15 cellular contexts compared by ENCODE assay signal in the genomic region with DNA sequence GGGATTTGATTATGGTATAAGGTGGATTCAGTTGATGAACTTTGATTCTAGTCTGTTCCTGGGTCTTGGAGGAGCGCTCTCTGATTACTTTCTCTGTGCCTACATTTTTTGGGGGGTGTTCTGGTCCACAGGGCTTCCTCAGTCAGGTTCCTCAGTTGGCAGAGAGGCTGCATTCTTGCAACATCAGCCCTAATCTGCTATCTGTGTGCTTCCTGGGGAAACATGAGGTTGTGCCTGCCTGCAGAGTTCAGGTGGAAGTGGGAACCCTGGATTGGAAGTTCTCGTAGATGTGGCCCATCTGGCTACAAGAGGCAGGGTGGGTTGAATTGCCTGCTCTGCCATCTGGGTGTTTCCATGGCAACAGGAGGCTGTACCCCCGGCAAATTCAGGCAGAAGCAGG. TPM values are rescaled to one million over a fixed set of nuclear protein-coding genes. Genes with fewer than 3 reads are reported as not detected.
DNase-seq lines count a peak whose midpoint lies in the region; ATAC-seq, FAIRE-seq and TF ChIP-seq lines count a peak whose summit lies in the region.
"Had no signal": no experiment of that assay in that cellular context is flagged by ENCODE, and none has a peak within 500 bp of the region (broad histone marks: within the 10 kb centered on the region; RNA-seq: fewer than 3 reads in every experiment).

No MANE protein-coding gene starts in this region.

- H3K4me3 Mint-ChIP-seq in CD14-positive monocyte, result peak overlapping the region in 1 of 2 donors; percentile 24
- no peak overlapping the region for H3K4me3 Mint-ChIP-seq in H9
- no peak overlapping the region for H3K4me3 Mint-ChIP-seq in progenitor cell of endocrine pancreas (ENCODE audit: low read depth)

- DNase-seq in CD14-positive monocyte (ENCODE audit: low spot score) (no peak), H9 (no peak), K562 (ENCODE audit: extremely low read depth in 1 of 4, low spot score in 3 of 4) (no peak), mesendoderm (peak; percentile 12), progenitor cell of endocrine pancreas (ENCODE audit: low spot score, unreplicated experiment) (no peak), NCI-H1694 treated with DMSO at 0.1 percent for 48 hours (lab: John Stamatoyannopoulos, UW) (no peak), NCI-H82 treated with DMSO at 0.1 percent for 48 hours (lab: John Stamatoyannopoulos, UW; ENCODE audit: unreplicated experiment) (no peak)
- DNase-seq: HCEC 1CT, KBM-7, NCI-H1092 treated with DMSO at 0.1 percent for 48 hours, NCI-H1694, NCI-H446 treated with DMSO at 0.1 percent for 48 hours, SHP77 treated with DMSO at 0.1 percent for 48 hours, SW 1271 had no signal

- CTCF ChIA-PET in K562 (lab: Yijun Ruan, JAX; ENCODE audit: low intra/inter-chr PET ratio), result no interaction called here

- peak overlapping the region in 5 of 7 donors; percentile 5 to 72 (median 10) for H3K27ac Mint-ChIP-seq in CD14-positive monocyte
- H3K27ac Mint-ChIP-seq in H9, result peak overlapping the region in 1 of 3 experiments; percentile 69; a peak in 2 of 7 replicates
- no peak overlapping the region for H3K27ac Mint-ChIP-seq in progenitor cell of endocrine pancreas

- H4K8ac ChIP-seq in H9 (replicated peaks; ENCODE audit: insufficient read length, low read depth, low read length), result no peak overlapping the region
- no peak overlapping the region for H4K8ac ChIP-seq in mesendoderm (ENCODE audit: low read depth, low read length)

- H2AK5ac ChIP-seq in H9 (ENCODE audit: insufficient read length, low read length), result no peak overlapping the region
- H2AK5ac ChIP-seq in mesendoderm (ENCODE audit: low read length), result no peak overlapping the region

- H2BK120ac ChIP-seq in H9 (ENCODE audit: low read depth, low read length, poor library complexity, severe bottlenecking), result no peak overlapping the region
- H2BK120ac ChIP-seq in mesendoderm (ENCODE audit: low read depth, low read length), result no peak overlapping the region

- no peak for FAIRE-seq in K562 (lab: Jason Lieb, UNC)

- H3K36me3 Mint-ChIP-seq in CD14-positive monocyte, result peaks cover 29 to 54% of the 10 kb centered on the region in 2 donors
- peaks cover 15 to 25% (median 21%) of the 10 kb centered on the region in 3 experiments for H3K36me3 Mint-ChIP-seq in H9 (ENCODE audit: insufficient read depth in 1 of 3, low read depth in 3 of 3)
- peaks cover 23% of the 10 kb centered on the region for H3K36me3 Mint-ChIP-seq in progenitor cell of endocrine pancreas (ENCODE audit: insufficient read depth)

- TF ChIP-seq RAD21 in K562 (CRISPR knock-in tag; conservative IDR thresholded peaks at IDR 0.05 in 1 of 2, IDR thresholded peaks at IDR 0.05 in 1 of 2), result no peak

- peaks cover 6 to 12% (median 9%) of the 10 kb centered on the region in 7 donors for H3K9me3 Mint-ChIP-seq in CD14-positive monocyte
- H3K9me3 Mint-ChIP-seq in H9, result peaks cover 4 to 14% of the 10 kb centered on the region in 2 experiments; a peak in 4 of 5 replicates
- peaks cover 21% of the 10 kb centered on the region for H3K9me3 Mint-ChIP-seq in progenitor cell of endocrine pancreas (ENCODE audit: low read depth)

- H2BK5ac ChIP-seq in H9 (ENCODE audit: insufficient read length, low read length), result no peak overlapping the region
- H2BK5ac ChIP-seq in mesendoderm (ENCODE audit: low read length), result no peak overlapping the region

- BruUV-seq in K562 (replicated peaks; lab: Mats Ljungman, UMichigan), result no TSS peak

- H3K18ac ChIP-seq in H9 (ENCODE audit: insufficient read length, low read depth, low read length), result peak overlapping the region; percentile 27
- H3K18ac ChIP-seq in mesendoderm (ENCODE audit: low read length), result no peak overlapping the region

- no peak for TF ChIP-seq POLR2A in K562 (conservative IDR thresholded peaks at IDR 0.05)

- no peaks in the 10 kb centered on the region for H3K27me3 ChIP-seq in H9 (ENCODE audit: insufficient read depth, low read length)
- no peaks in the 10 kb centered on the region for H3K27me3 ChIP-seq in K562 (ENCODE audit: control insufficient read depth in 2 of 2, insufficient read depth in 2 of 2, low read length in 2 of 2)
- H3K27me3 ChIP-seq in mesendoderm (ENCODE audit: insufficient read depth, low read length, poor library complexity), result no peaks in the 10 kb centered on the region

- in situ Hi-C loops in K562 (cut with MboI), result no loop called here

- H3K4me1 Mint-ChIP-seq in CD14-positive monocyte, result peaks cover 33% of the 10 kb centered on the region
- H3K4me1 Mint-ChIP-seq in H9, result peaks cover 14 to 25% of the 10 kb centered on the region in 2 experiments
- H3K4me1 Mint-ChIP-seq in progenitor cell of endocrine pancreas (ENCODE audit: low read depth), result no peaks in the 10 kb centered on the region

- WGBS in H9 (ENCODE audit: extremely low coverage, insufficient read length, low lambda C conversion rate), result no CpG with 5 or more reads among the region's 3 CpGs
- 73% methylated on average over 3 of the region's 3 CpGs for WGBS in K562 (ENCODE audit: insufficient coverage, low coverage, missing lambda C conversion rate)
- WGBS in mesendoderm (ENCODE audit: extremely low coverage, insufficient coverage, low lambda C conversion rate), result no CpG with 5 or more reads among the region's 3 CpGs

- H3K4me2 ChIP-seq in H9 (ENCODE audit: insufficient read depth, insufficient read length, low read length), result no peak overlapping the region
- H3K4me2 ChIP-seq in K562 (ENCODE audit: insufficient read depth, low read length), result no peak overlapping the region
- no peak overlapping the region for H3K4me2 ChIP-seq in mesendoderm (ENCODE audit: low read length)

- H3K4me3 ChIP-seq in K562 (no peak overlapping the region), mesendoderm (ENCODE audit: low read length) (no peak overlapping the region)

- no peak overlapping the region for H4K5ac ChIP-seq in H9 (ENCODE audit: insufficient read length, low read depth, low read length)
- no peak overlapping the region for H4K5ac ChIP-seq in mesendoderm (ENCODE audit: low read length)

- no peaks in the 10 kb centered on the region for H3K23me2 ChIP-seq in H9 (ENCODE audit: insufficient read length, low read depth, low read length, poor library complexity, severe bottlenecking)

- no peaks in the 10 kb centered on the region for H3K79me1 ChIP-seq in H9 (ENCODE audit: insufficient read depth, low read depth, low read length, poor library complexity, severe bottlenecking)
- H3K79me1 ChIP-seq in mesendoderm (ENCODE audit: low read length), result peaks cover 1% of the 10 kb centered on the region

- no peak overlapping the region for H4K91ac ChIP-seq in H9 (ENCODE audit: insufficient read length, low read depth, low read length)

- H3K23ac ChIP-seq in H9 (ENCODE audit: insufficient read length, low read depth, low read length) (no peak overlapping the region), mesendoderm (ENCODE audit: low read length) (no peak overlapping the region)

- no peak for TF ChIP-seq CTCF in CD14-positive monocyte (IDR thresholded peaks at IDR 0.05)
- no peak for TF ChIP-seq CTCF in H9 (conservative IDR thresholded peaks at IDR 0.05)
- no peak for TF ChIP-seq CTCF in K562 (IDR thresholded peaks at IDR 0.05 in 2 of 3, conservative IDR thresholded peaks at IDR 0.05 in 1 of 3; ENCODE audit: insufficient read depth in 2 of 3, low read depth in 1 of 3, low read length in 3 of 3)
- no peak for TF ChIP-seq CTCF in progenitor cell of endocrine pancreas (IDR thresholded peaks at IDR 0.05; ENCODE audit: unreplicated experiment)

- H3K14ac ChIP-seq in H9 (ENCODE audit: insufficient read depth, low read length), result no peak overlapping the region

- POLR2A ChIA-PET in K562 (lab: Yijun Ruan, JAX), result interaction anchor here (0.9 to 1.2 kb wide), 2 partner anchors 10 to 24 kb away, joined by 3 to 6 read pairs; a partner anchor contains a TSS

- no peak for TF ChIP-seq EP300 in K562 (IDR thresholded peaks at IDR 0.05; ENCODE audit: low read length)

- ATAC-seq in K562, result no peak
- no peak for ATAC-seq in HG02678 (IDR thresholded peaks at IDR 0.05; ENCODE audit: unreplicated experiment)

- intact Hi-C loops in CD14-positive monocyte (cut with micrococcal nuclease), result no loop called here
- intact Hi-C loops in K562 (cut with micrococcal nuclease), result no loop called here

- H3K79me2 ChIP-seq in H9 (ENCODE audit: insufficient read depth, low read length) (no peaks in the 10 kb centered on the region), K562 (ENCODE audit: control insufficient read depth, insufficient read depth, low read length) (peaks cover 46% of the 10 kb centered on the region), mesendoderm (ENCODE audit: control insufficient read depth, insufficient read depth, low read length) (no peaks in the 10 kb centered on the region)

- no peak overlapping the region for H2BK12ac ChIP-seq in H9 (ENCODE audit: insufficient read length, low read depth, low read length)

- H3K9me1 ChIP-seq in K562 (ENCODE audit: control insufficient read depth, insufficient read depth, low read length), result no peaks in the 10 kb centered on the region

- H3K56ac ChIP-seq in H9 (ENCODE audit: insufficient read length, low read depth, low read length) (no peak overlapping the region), mesendoderm (ENCODE audit: low read length) (no peak overlapping the region)

- H4K20me1 ChIP-seq in H9 (ENCODE audit: control insufficient read depth, insufficient read depth, insufficient read length) (no peaks in the 10 kb centered on the region), K562 (replicated peaks; ENCODE audit: control insufficient read depth, insufficient read depth, low read length) (no peaks in the 10 kb centered on the region)

- H3K36me3 ChIP-seq in K562 (ENCODE audit: control insufficient read depth, insufficient read depth, low read length) (no peaks in the 10 kb centered on the region), mesendoderm (ENCODE audit: control insufficient read depth, insufficient read depth, low read length) (no peaks in the 10 kb centered on the region)

- no peak overlapping the region for H2AFZ ChIP-seq in H9 (ENCODE audit: low read length)
- no peak overlapping the region for H2AFZ ChIP-seq in K562 (ENCODE audit: low read depth, low read length)

- H3K9me3 ChIP-seq in H9 (ENCODE audit: control insufficient read depth, low read depth, low read length) (no peaks in the 10 kb centered on the region), K562 (replicated peaks; ENCODE audit: control insufficient read depth, insufficient read depth, low read depth, low read length) (no peaks in the 10 kb centered on the region)

- H3K27ac ChIP-seq in H9 (ENCODE audit: insufficient read length, low read depth, low read length) (no peak overlapping the region), K562 (ENCODE audit: extremely low read depth, low read depth, low read length) (no peak overlapping the region), mesendoderm (ENCODE audit: low read depth, low read length) (no peak overlapping the region)

- H2BK20ac ChIP-seq in H9 (ENCODE audit: low read depth, low read length, poor library complexity, severe bottlenecking), result no peak overlapping the region

- H2BK15ac ChIP-seq in H9 (ENCODE audit: low read depth, low read length) (no peak overlapping the region), mesendoderm (replicated peaks; ENCODE audit: low read depth) (no peak overlapping the region)

- no peak overlapping the region for H3T11ph ChIP-seq in H9 (ENCODE audit: low read length)

- H3K4me1 ChIP-seq in H9 (ENCODE audit: insufficient read depth, low read length) (no peaks in the 10 kb centered on the region), K562 (replicated peaks in 1 of 2; ENCODE audit: control insufficient read depth in 2 of 2, insufficient read depth in 2 of 2, low read length in 2 of 2) (peaks cover 0 to 9% of the 10 kb centered on the region in 2 experiments; a peak in 2 of 5 replicates), mesendoderm (ENCODE audit: control insufficient read depth, low read depth, low read length) (peaks cover 4% of the 10 kb centered on the region)

- H3K27me3 Mint-ChIP-seq in CD14-positive monocyte (ENCODE audit: low read depth in 3 of 3), result no peaks in the 10 kb centered on the region
- no peaks in the 10 kb centered on the region for H3K27me3 Mint-ChIP-seq in H9 (ENCODE audit: low read depth)
- no peaks in the 10 kb centered on the region for H3K27me3 Mint-ChIP-seq in progenitor cell of endocrine pancreas

- no peak overlapping the region for H3K9ac ChIP-seq in H9 (ENCODE audit: extremely low read depth, insufficient read length, low read length)
- H3K9ac ChIP-seq in K562 (ENCODE audit: insufficient read depth in 1 of 2, low read depth in 2 of 2, low read length in 2 of 2), result peak overlapping the region in 1 of 2 experiments; percentile 59; a peak in 1 of 4 replicates
- no peak overlapping the region for H3K9ac ChIP-seq in mesendoderm (ENCODE audit: low read length)

- H3K4ac ChIP-seq in H9 (ENCODE audit: low read depth, low read length) (no peak overlapping the region), mesendoderm (ENCODE audit: low read depth, low read length) (no peak overlapping the region)

RNA-seq across cellular contexts. Expression of a gene that starts 24.5 kb away (rescaled TPM):
- 10 to 100 TPM; 22.3 to 27.2 TPM for polyA plus RNA-seq in CD14-positive monocyte
- total RNA-seq in H9 (2021), result 7.6 and 9.9 TPM in 2 replicates
- 19.5 and 84.0 TPM in 2 replicates for total RNA-seq in K562 (2011; cell fraction: chromatin; rRNA removed; ENCODE audit: low replicate concordance)
- total RNA-seq in K562 (2011; cell fraction: nucleolus; rRNA removed), result 9.0 and 15.1 TPM in 2 replicates
- 23.5 and 47.5 TPM in 2 replicates for total RNA-seq in K562 (2011; cell fraction: nucleoplasm; rRNA removed)
- 9.4 and 15.0 TPM in 2 replicates for total RNA-seq in K562 (2014; rRNA removed)
- 26.2 and 26.4 TPM in 2 replicates for total RNA-seq in K562 (2014; rRNA removed; fragmentation: Illumina TruSeq; extraction: Trizol)
- 21.8 and 22.2 TPM in 2 replicates for total RNA-seq in K562 (2015; rRNA removed; fragmentation: Illumina TruSeq; extraction: Trizol)
- 15.3 and 16.5 TPM in 2 replicates for total RNA-seq in K562 (2021)
- polyA plus RNA-seq in K562 (2011; rRNA removed), result 26.5 and 31.6 TPM in 2 replicates
- polyA plus RNA-seq in K562 (2011; cell fraction: cytosol; rRNA removed), result 4.5 and 7.6 TPM in 2 replicates
- polyA plus RNA-seq in K562 (2011; cell fraction: nucleus; rRNA removed), result 20.8 and 20.9 TPM in 2 replicates
- 9.1 and 10.3 TPM in 2 replicates for polyA plus RNA-seq in K562 (2012)
- 16.3 and 20.8 TPM in 2 replicates for polyA plus RNA-seq in K562 (2014; fragmentation: Illumina TruSeq; extraction: Trizol)
- polyA plus RNA-seq in K562 (2014; fragmentation: Nextera tagmentation; extraction: Ambion mirVana), result 10 to 100 TPM in 1 of 2 experiments, 1 to 10 TPM in 1; 6.1 to 11.4 TPM
- polyA plus RNA-seq in K562 (2014; rRNA removed), result 13.3 and 15.2 TPM in 2 replicates
- polyA minus RNA-seq in K562 (2011; rRNA and poly(A)+ RNA removed), result 72.2 and 76.7 TPM in 2 replicates
- polyA minus RNA-seq in K562 (2011; cell fraction: cytosol; rRNA and poly(A)+ RNA removed), result 11.5 and 12.0 TPM in 2 replicates
- 19.8 and 35.3 TPM in 2 replicates for polyA minus RNA-seq in K562 (2011; cell fraction: nucleus; rRNA and poly(A)+ RNA removed)
- 3.7 TPM for polyA plus RNA-seq in mesendoderm (2013, experiment 1 of 2)
- 3.5 TPM for polyA plus RNA-seq in mesendoderm (2013, experiment 2 of 2)
- 20.2 TPM in 2 replicates for total RNA-seq in progenitor cell of endocrine pancreas

RNA-seq across cellular contexts. Expression of a gene that starts 24.7 kb away (rescaled TPM):
- polyA plus RNA-seq in CD14-positive monocyte, result 10 to 100 TPM; 45.9 to 50.5 TPM
- 48.1 and 50.2 TPM in 2 replicates for total RNA-seq in H9 (2021)
- total RNA-seq in K562 (2011; cell fraction: chromatin; rRNA removed; ENCODE audit: low replicate concordance), result 37.4 and 79.9 TPM in 2 replicates
- 11.7 and 14.3 TPM in 2 replicates for total RNA-seq in K562 (2011; cell fraction: nucleolus; rRNA removed)
- total RNA-seq in K562 (2011; cell fraction: nucleoplasm; rRNA removed), result 41.1 and 65.3 TPM in 2 replicates
- total RNA-seq in K562 (2014; rRNA removed), result 6.6 and 8.6 TPM in 2 replicates
- 20.8 and 26.6 TPM in 2 replicates for total RNA-seq in K562 (2014; rRNA removed; fragmentation: Illumina TruSeq; extraction: Trizol)
- 20.3 and 24.5 TPM in 2 replicates for total RNA-seq in K562 (2015; rRNA removed; fragmentation: Illumina TruSeq; extraction: Trizol)
- total RNA-seq in K562 (2021), result 19.4 and 24.7 TPM in 2 replicates
- 9.8 and 11.4 TPM in 2 replicates for polyA plus RNA-seq in K562 (2011; rRNA removed)
- 4.0 and 6.2 TPM in 2 replicates for polyA plus RNA-seq in K562 (2011; cell fraction: cytosol; rRNA removed)
- 9.4 and 10.4 TPM in 2 replicates for polyA plus RNA-seq in K562 (2011; cell fraction: nucleus; rRNA removed)
- 16.9 and 20.5 TPM in 2 replicates for polyA plus RNA-seq in K562 (2012)
- polyA plus RNA-seq in K562 (2014; fragmentation: Illumina TruSeq; extraction: Trizol), result 16.0 and 21.6 TPM in 2 replicates
- 1 to 10 TPM; 3.4 to 5.1 TPM for polyA plus RNA-seq in K562 (2014; fragmentation: Nextera tagmentation; extraction: Ambion mirVana)
- 7.7 and 8.3 TPM in 2 replicates for polyA plus RNA-seq in K562 (2014; rRNA removed)
- 41.3 and 46.5 TPM in 2 replicates for polyA minus RNA-seq in K562 (2011; rRNA and poly(A)+ RNA removed)
- polyA minus RNA-seq in K562 (2011; cell fraction: cytosol; rRNA and poly(A)+ RNA removed), result 19.3 and 20.4 TPM in 2 replicates
- 22.9 and 24.8 TPM in 2 replicates for polyA minus RNA-seq in K562 (2011; cell fraction: nucleus; rRNA and poly(A)+ RNA removed)
- 32.2 TPM for polyA plus RNA-seq in mesendoderm (2013, experiment 1 of 2)
- polyA plus RNA-seq in mesendoderm (2013, experiment 2 of 2), result 31.0 TPM
- 49.3 and 50.8 TPM in 2 replicates for total RNA-seq in progenitor cell of endocrine pancreas
